ENCODE assay signal across 23 cellular contexts in the genomic region with DNA sequence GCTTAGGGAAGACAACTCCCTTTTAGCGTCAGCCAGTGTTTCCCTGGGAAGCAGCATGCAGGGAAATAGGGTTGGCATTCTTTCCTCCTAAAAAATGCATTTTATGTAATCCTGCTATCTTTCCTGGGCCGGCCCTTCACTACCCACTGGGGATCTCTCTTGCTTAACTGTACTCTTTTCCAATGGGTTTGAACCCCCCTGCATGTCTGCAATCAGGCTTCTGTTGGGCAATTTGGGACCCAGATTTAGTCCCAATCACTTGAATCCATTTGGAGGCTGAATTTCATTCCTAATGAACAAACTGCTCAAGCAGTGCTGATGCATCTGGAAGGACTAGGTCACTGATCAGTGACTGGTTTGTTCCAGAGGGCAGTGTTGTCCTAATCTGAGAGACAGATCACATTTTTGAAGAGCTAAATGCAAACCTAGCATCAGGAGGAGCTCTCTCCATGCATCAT.
DNase-seq lines count a peak whose midpoint lies in the region; ATAC-seq and TF ChIP-seq lines count a peak whose summit lies in the region.
"Had no signal": no experiment of that assay in that cellular context is flagged by ENCODE, and none has a peak within 500 bp of the region (broad histone marks: within the 10 kb centered on the region; RNA-seq: fewer than 3 reads in every experiment).

No MANE protein-coding gene starts in this region.

- H3K9me3 ChIP-seq in subcutaneous abdominal adipose tissue (ENCODE audit: control insufficient read depth in 5 of 5, low read length in 5 of 5) (no peaks in the 10 kb centered on the region), breast epithelium (no peaks in the 10 kb centered on the region), mammary epithelial cell (replicated peaks; ENCODE audit: insufficient read depth, low read length) (no peaks in the 10 kb centered on the region)
- H3K9me3 ChIP-seq: adrenal gland, neutrophil, vagina had no signal

- no peak overlapping the region for H2AFZ ChIP-seq in mammary epithelial cell (ENCODE audit: low read depth, low read length)

- dilution Hi-C loops in mammary epithelial cell (cut with HindIII; ENCODE audit: low sequenced_read_pairs): no loop called here

- CTCF ChIA-PET in mammary epithelial cell (lab: Charles Lee; ENCODE audit: low non-redundant PET): no interaction called here

- H3K36me3 ChIP-seq in GM06990 (ENCODE audit: control insufficient read depth, insufficient read depth, low read length) (no peaks in the 10 kb centered on the region), subcutaneous abdominal adipose tissue (ENCODE audit: control insufficient read depth in 5 of 5, insufficient read depth in 5 of 5, low read length in 5 of 5) (no peaks in the 10 kb centered on the region), breast epithelium (no peaks in the 10 kb centered on the region), mammary epithelial cell (ENCODE audit: insufficient read depth, low read length) (no peaks in the 10 kb centered on the region)
- H3K36me3 ChIP-seq: adrenal gland, cardiac muscle cell, neutrophil, vagina had no signal

- in situ Hi-C loops in SK-MEL-5 (cut with HindIII; ENCODE audit: low pct_unique_long_range_greater_than_20kb, low sequenced_read_pairs): no loop called here
- in situ Hi-C loops in mammary epithelial cell (cut with MboI; ENCODE audit: low sequenced_read_pairs in 2 of 2): no loop called here

- H3K9ac ChIP-seq in subcutaneous abdominal adipose tissue (ENCODE audit: low read length in 5 of 5): no peak overlapping the region
- no peak overlapping the region for H3K9ac ChIP-seq in mammary epithelial cell (ENCODE audit: insufficient read depth, low read length)

- no peaks in the 10 kb centered on the region; the same call in none of the 2 replicates for H3K27me3 ChIP-seq in GM06990 (replicated peaks; ENCODE audit: control insufficient read depth, insufficient read depth, low read length)
- H3K27me3 ChIP-seq in subcutaneous abdominal adipose tissue (ENCODE audit: control insufficient read depth in 5 of 5, insufficient read depth in 4 of 5, low read length in 5 of 5): no peaks in the 10 kb centered on the region
- H3K27me3 ChIP-seq in breast epithelium: no peaks in the 10 kb centered on the region
- H3K27me3 ChIP-seq in mammary epithelial cell (ENCODE audit: insufficient read depth, low read length): no peaks in the 10 kb centered on the region
- H3K27me3 ChIP-seq: adrenal gland, cardiac muscle cell, vagina had no signal

- 92% methylated on average over 2 of the region's 2 CpGs for WGBS in mammary epithelial cell (ENCODE audit: low coverage, missing lambda C conversion rate)

- H3K4me2 ChIP-seq in mammary epithelial cell (ENCODE audit: insufficient read depth, low read depth, low read length): no peak overlapping the region

- no peaks in the 10 kb centered on the region for H3K79me2 ChIP-seq in mammary epithelial cell (ENCODE audit: insufficient read depth, low read length)

- intact Hi-C loops in left ventricle myocardium superior (cut with micrococcal nuclease): no loop called here
- intact Hi-C loops in breast epithelium (cut with DNase I; ENCODE audit: low total_unique reads): no loop called here
- intact Hi-C loops in mammary epithelial cell (cut with micrococcal nuclease): no loop called here

- ATAC-seq in left ventricle myocardium superior: peak; percentile 97

- no TSS peak for BruUV-seq in mammary epithelial cell (replicated peaks; lab: Mats Ljungman, UMichigan)

- TF ChIP-seq POLR2A in breast epithelium (IDR thresholded peaks at IDR 0.05): no peak

- no peak overlapping the region for H3K4me3 ChIP-seq in GM06990 (replicated peaks; ENCODE audit: low read depth, low read length)
- H3K4me3 ChIP-seq in subcutaneous abdominal adipose tissue (ENCODE audit: low read depth in 1 of 5, low read length in 5 of 5): no peak overlapping the region
- H3K4me3 ChIP-seq in breast epithelium: no peak overlapping the region
- no peak overlapping the region for H3K4me3 ChIP-seq in mammary epithelial cell (replicated peaks in 1 of 3; ENCODE audit: insufficient read depth in 1 of 3, low read depth in 2 of 3, low read length in 3 of 3)
- H3K4me3 ChIP-seq: adrenal gland, cardiac muscle cell, vagina had no signal

- peak overlapping the region; percentile 38 for H3K27ac ChIP-seq in subcutaneous abdominal adipose tissue (ENCODE audit: low read depth, low read length)
- H3K27ac ChIP-seq in breast epithelium: peak overlapping the region in 1 of 2 donors; percentile 58
- no peak overlapping the region for H3K27ac ChIP-seq in mammary epithelial cell (ENCODE audit: insufficient read depth, low read depth, low read length)
- H3K27ac ChIP-seq: cardiac muscle cell, neutrophil, RWPE1, vagina had no signal

- peaks cover 0 to 15% (median 8%) of the 10 kb centered on the region in 5 donors for H3K4me1 ChIP-seq in subcutaneous abdominal adipose tissue (ENCODE audit: control insufficient read depth in 5 of 5, insufficient read depth in 5 of 5, low read length in 5 of 5)
- peaks cover 0 to 4% of the 10 kb centered on the region in 2 donors for H3K4me1 ChIP-seq in breast epithelium
- peaks cover 7% of the 10 kb centered on the region for H3K4me1 ChIP-seq in mammary epithelial cell (ENCODE audit: insufficient read depth, low read length)
- H3K4me1 ChIP-seq: adrenal gland, vagina had no signal

- TF ChIP-seq CTCF in GM06990 (IDR thresholded peaks at IDR 0.05; ENCODE audit: insufficient read depth, low read length, poor library complexity, severe bottlenecking): peak; percentile 1
- no peak for TF ChIP-seq CTCF in breast epithelium (IDR thresholded peaks at IDR 0.05)
- TF ChIP-seq CTCF in mammary epithelial cell (conservative IDR thresholded peaks at IDR 0.05 in 1 of 2, IDR thresholded peaks at IDR 0.05 in 1 of 2; ENCODE audit: extremely low read depth in 1 of 2, insufficient read depth in 1 of 2, low read depth in 1 of 2, low read length in 2 of 2): no peak

- no peaks in the 10 kb centered on the region for H4K20me1 ChIP-seq in mammary epithelial cell (ENCODE audit: insufficient read depth, low read length)

- DNase-seq in GM06990 (ENCODE audit: extremely low read depth, insufficient read length): no peak
- peak; percentile 20 for DNase-seq in SK-MEL-5 (ENCODE audit: low read depth, low spot score)
- peak; percentile 38 for DNase-seq in left ventricle myocardium superior
- DNase-seq in NCI-H748 treated with DMSO at 0.1 percent for 48 hours (lab: John Stamatoyannopoulos, UW): no peak
- no peak for DNase-seq in breast epithelium (ENCODE audit: low spot score in 2 of 2)
- no peak for DNase-seq in mammary epithelial cell
- DNase-seq: activated B cell treated with CpG ODN at 0.5 μM for 24 hours; activated CD4-positive, alpha-beta T cell treated with anti-CD3 and anti-CD28 coated beads, Interleukin-2, amount 50 U/mL, for 48 hours; activated effector memory CD4-positive, alpha-beta T cell treated with anti-CD3 and anti-CD28 coated beads, Interleukin-2, amount 50 U/mL, for 16 hours; CD4-positive, CD25-positive, alpha-beta regulatory T cell; hippocampal formation; NCI-H1436 treated with DMSO at 0.1 percent for 48 hours; NCI-H524 treated with DMSO at 0.1 percent for 48 hours; retina; stimulated activated CD4-positive, alpha-beta T cell treated with anti-CD3 and anti-CD28 coated beads, Interleukin-15, amount 100 ng/mL, for 24 hours; stimulated activated CD8-positive, alpha-beta memory T cell treated with anti-CD3 and anti-CD28 coated beads, Interleukin-4, amount 100 ng/mL, for 48 hours; T-helper 9 cell had no signal

Comparison
In these comparisons a context has a peak if more than half of its experiments do, and no peak if none do; other contexts are left out.
1. DNase-seq: peak in SK-MEL-5 (single experiment) and left ventricle myocardium superior (single experiment); none in GM06990 (single experiment), NCI-H748 treated with DMSO at 0.1 percent for 48 hours (single experiment), breast epithelium (0 of 2) and mammary epithelial cell (single experiment).